In the genomic region with DNA sequence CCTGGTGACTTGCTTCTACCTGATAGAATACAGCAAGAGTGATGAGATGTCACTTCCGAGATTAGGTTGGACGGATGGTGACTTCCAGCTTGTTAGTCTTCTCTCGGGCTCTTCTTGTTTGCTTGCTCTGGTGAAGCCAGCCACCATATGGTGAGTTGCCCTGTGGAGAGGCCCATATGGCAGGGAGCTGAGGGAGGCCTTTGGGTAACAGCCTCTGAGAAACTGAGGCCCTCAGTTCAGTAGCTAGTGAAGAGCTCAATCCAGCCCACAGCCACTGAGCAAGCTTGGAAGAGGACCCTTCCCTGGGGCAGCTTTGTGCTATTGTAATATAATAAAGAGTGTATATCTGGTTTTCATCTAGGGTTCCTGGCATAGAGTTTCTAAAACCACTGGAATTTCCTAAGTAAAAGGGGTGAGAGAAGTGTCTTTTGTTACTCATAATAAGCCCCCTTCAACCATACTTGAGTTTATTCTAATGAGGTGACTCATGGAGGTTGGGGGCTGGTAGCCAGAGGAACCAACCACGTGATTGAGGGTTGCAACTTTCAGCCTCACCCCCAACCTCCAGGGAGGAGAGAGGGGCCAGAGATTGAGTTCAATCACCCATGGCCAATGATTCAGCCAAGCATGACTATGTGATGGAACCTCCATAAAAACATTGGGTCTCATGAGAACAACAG, we compare ENCODE assay signal across 11 cellular contexts. TPM values are rescaled to one million over a fixed set of nuclear protein-coding genes. Genes with fewer than 3 reads are reported as not detected.
DNase-seq lines count a peak whose midpoint lies in the region; ATAC-seq and TF ChIP-seq lines count a peak whose summit lies in the region.
"Had no signal": no experiment of that assay in that cellular context is flagged by ENCODE, and none has a peak within 500 bp of the region (broad histone marks: within the 10 kb centered on the region; RNA-seq: fewer than 3 reads in every experiment).

No MANE protein-coding gene starts in this region.

- H3K4me3 Mint-ChIP-seq in chondrocyte (ENCODE audit: unreplicated experiment) = no peak overlapping the region
- H3K4me3 Mint-ChIP-seq: nephron progenitor cell had no signal

- no peaks in the 10 kb centered on the region for H3F3A ChIP-seq in SK-N-SH (replicated peaks; ENCODE audit: insufficient read depth)

- H3K27me3 Mint-ChIP-seq in chondrocyte (ENCODE audit: low read depth) = no peaks in the 10 kb centered on the region

- H3K9me3 ChIP-seq in SK-N-SH (no peaks in the 10 kb centered on the region), gastroesophageal sphincter (no peaks in the 10 kb centered on the region)

- H3K4me1 ChIP-seq in SK-N-SH (ENCODE audit: control insufficient read depth in 1 of 2, insufficient read depth in 2 of 2, low read depth in 1 of 2, low read length in 1 of 2) (peaks cover 2 to 25% of the 10 kb centered on the region in 2 experiments; a peak in 3 of 4 replicates), gastroesophageal sphincter (peaks cover 0 to 29% (median 1%) of the 10 kb centered on the region in 3 donors)

- no peak overlapping the region for H3K27ac Mint-ChIP-seq in chondrocyte (ENCODE audit: unreplicated experiment)

- H3K4me3 ChIP-seq in SK-N-SH (ENCODE audit: low read depth in 2 of 2, low read length in 1 of 2) (no peak overlapping the region; a peak in 1 of 4 replicates), gastroesophageal sphincter (no peak overlapping the region)

- 79% methylated on average over 4 of the region's 4 CpGs for WGBS in SK-N-SH (ENCODE audit: low lambda C conversion rate)
- 30% methylated on average over 2 of the region's 4 CpGs; no CpG with 5 or more reads in 1 of the 2 donors for WGBS in gastroesophageal sphincter (ENCODE audit: low coverage in 1 of 2), 2 donors

- CTCF ChIA-PET in SK-N-SH (lab: Yijun Ruan, JAX) = interaction anchor here (1.0 kb wide), 1 partner anchor 10 kb away, joined by 3 read pairs; no protein-coding TSS in a partner anchor

- no peaks in the 10 kb centered on the region for H3K36me3 Mint-ChIP-seq in chondrocyte (ENCODE audit: low read depth)

- intact Hi-C loops in posterior cingulate gyrus (cut with DNase I) = no loop called here

- H3K27me3 ChIP-seq in SK-N-SH (ENCODE audit: insufficient read depth) (no peaks in the 10 kb centered on the region), gastroesophageal sphincter (no peaks in the 10 kb centered on the region)

- H3K9ac ChIP-seq in SK-N-SH = no peak overlapping the region

- POLR2A ChIA-PET in SK-N-SH (lab: Yijun Ruan, JAX) = no interaction called here

- H2AFZ ChIP-seq in SK-N-SH (ENCODE audit: low read depth) = 0 out of 2 replicates have a peak overlapping the region, but pooled peaks have one; percentile 33

- no peaks in the 10 kb centered on the region for H4K20me1 ChIP-seq in SK-N-SH (ENCODE audit: insufficient read depth)

- TF ChIP-seq EP300 in SK-N-SH (IDR thresholded peaks at IDR 0.05; ENCODE audit: borderline replicate concordance in 1 of 2, low read depth in 1 of 2, low read length in 1 of 2) (no peak), gastroesophageal sphincter (IDR thresholded peaks at IDR 0.05) (no peak)

- no peaks in the 10 kb centered on the region for H3K9me3 Mint-ChIP-seq in chondrocyte (ENCODE audit: low read depth)

- no peak for TF ChIP-seq CTCF in SK-N-SH (IDR thresholded peaks at IDR 0.05)
- no peak for TF ChIP-seq CTCF in gastroesophageal sphincter (IDR thresholded peaks at IDR 0.05)
- TF ChIP-seq CTCF in chondrocyte (IDR thresholded peaks at IDR 0.05) = no peak

- H3K36me3 ChIP-seq in SK-N-SH (replicated peaks in 1 of 2; ENCODE audit: control insufficient read depth in 1 of 2, insufficient read depth in 2 of 2, low read length in 1 of 2) = no peaks in the 10 kb centered on the region
- no peaks in the 10 kb centered on the region for H3K36me3 ChIP-seq in gastroesophageal sphincter

- TF ChIP-seq RAD21 in SK-N-SH (IDR thresholded peaks at IDR 0.05; ENCODE audit: low read length) = no peak

- H3K79me2 ChIP-seq in SK-N-SH (ENCODE audit: insufficient read depth) = no peaks in the 10 kb centered on the region

- DNase-seq in stimulated activated CD4-positive, alpha-beta T cell treated with anti-CD3 and anti-CD28 coated beads, Interleukin-15, amount 100 ng/mL, for 24 hours = peak; percentile 53
- DNase-seq in stimulated activated CD4-positive, alpha-beta T cell treated with anti-CD3 and anti-CD28 coated beads, Interleukin-2, amount 100 ng/mL, for 48 hours = no peak
- DNase-seq in SK-N-SH (no peak), chondrocyte (ENCODE audit: low spot score) (no peak), posterior cingulate gyrus (no peak), occipital lobe (lab: John Stamatoyannopoulos, UW) (no peak)
- DNase-seq: NCI-H1694 treated with DMSO at 0.1 percent for 48 hours, nephron progenitor cell had no signal

- H3K4me1 Mint-ChIP-seq in chondrocyte (ENCODE audit: low read depth) = peaks cover 22% of the 10 kb centered on the region

- H3K4me2 ChIP-seq in SK-N-SH = peak overlapping the region; percentile 50; the same call in 1 of the 2 replicates

- TF ChIP-seq POLR2A in gastroesophageal sphincter (IDR thresholded peaks at IDR 0.05) = no peak

- ATAC-seq in gastroesophageal sphincter (peak; percentile 17), GM19467 (IDR thresholded peaks at IDR 0.05; ENCODE audit: unreplicated experiment) (no peak)

- H3K27ac ChIP-seq in SK-N-SH (ENCODE audit: low read depth in 2 of 2, low read length in 1 of 2) = peak overlapping the region in 1 of 2 experiments; percentile 72; a peak in 1 of 4 replicates
- H3K27ac ChIP-seq in gastroesophageal sphincter = peak overlapping the region in 1 of 4 donors; percentile 29

- no peaks in the 10 kb centered on the region for H3K9me2 ChIP-seq in SK-N-SH

TF ChIP-seq in SK-N-SH, 30 proteins besides CTCF, POLR2A, EP300 and RAD21:
- peak; percentile 59; the same call in 1 of the 2 replicates for TF ChIP-seq FOSL2 (IDR thresholded peaks at IDR 0.05; ENCODE audit: borderline replicate concordance, low read depth)
- peak; percentile 25; the same call in 1 of the 2 replicates for TF ChIP-seq JUND (IDR thresholded peaks at IDR 0.05)
- TF ChIP-seq, protein P1, sequence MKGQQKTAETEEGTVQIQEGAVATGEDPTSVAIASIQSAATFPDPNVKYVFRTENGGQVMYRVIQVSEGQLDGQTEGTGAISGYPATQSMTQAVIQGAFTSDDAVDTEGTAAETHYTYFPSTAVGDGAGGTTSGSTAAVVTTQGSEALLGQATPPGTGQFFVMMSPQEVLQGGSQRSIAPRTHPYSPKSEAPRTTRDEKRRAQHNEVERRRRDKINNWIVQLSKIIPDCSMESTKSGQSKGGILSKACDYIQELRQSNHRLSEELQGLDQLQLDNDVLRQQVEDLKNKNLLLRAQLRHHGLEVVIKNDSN (IDR thresholded peaks at IDR 0.05; ENCODE audit: borderline replicate concordance, low read depth) = peak; percentile 75; the same call in 1 of the 2 replicates
- peak; percentile 65 for TF ChIP-seq TCF12 (IDR thresholded peaks at IDR 0.05)
- TF ChIP-seq NFIC (IDR thresholded peaks at IDR 0.05; ENCODE audit: borderline replicate concordance) = peak; percentile 34; the same call in 1 of the 2 replicates
- TF ChIP-seq, protein P2, sequence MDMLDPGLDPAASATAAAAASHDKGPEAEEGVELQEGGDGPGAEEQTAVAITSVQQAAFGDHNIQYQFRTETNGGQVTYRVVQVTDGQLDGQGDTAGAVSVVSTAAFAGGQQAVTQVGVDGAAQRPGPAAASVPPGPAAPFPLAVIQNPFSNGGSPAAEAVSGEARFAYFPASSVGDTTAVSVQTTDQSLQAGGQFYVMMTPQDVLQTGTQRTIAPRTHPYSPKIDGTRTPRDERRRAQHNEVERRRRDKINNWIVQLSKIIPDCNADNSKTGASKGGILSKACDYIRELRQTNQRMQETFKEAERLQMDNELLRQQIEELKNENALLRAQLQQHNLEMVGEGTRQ (IDR thresholded peaks at IDR 0.05; ENCODE audit: borderline replicate concordance, low read depth, low read length) = no peak
- TF ChIP-seq RCOR1 (IDR thresholded peaks at IDR 0.05; ENCODE audit: low read length) = no peak
- TF ChIP-seq CHD2 (IDR thresholded peaks at IDR 0.05; ENCODE audit: low read length, partially characterized antibody) = no peak
- TF ChIP-seq, protein P3, sequence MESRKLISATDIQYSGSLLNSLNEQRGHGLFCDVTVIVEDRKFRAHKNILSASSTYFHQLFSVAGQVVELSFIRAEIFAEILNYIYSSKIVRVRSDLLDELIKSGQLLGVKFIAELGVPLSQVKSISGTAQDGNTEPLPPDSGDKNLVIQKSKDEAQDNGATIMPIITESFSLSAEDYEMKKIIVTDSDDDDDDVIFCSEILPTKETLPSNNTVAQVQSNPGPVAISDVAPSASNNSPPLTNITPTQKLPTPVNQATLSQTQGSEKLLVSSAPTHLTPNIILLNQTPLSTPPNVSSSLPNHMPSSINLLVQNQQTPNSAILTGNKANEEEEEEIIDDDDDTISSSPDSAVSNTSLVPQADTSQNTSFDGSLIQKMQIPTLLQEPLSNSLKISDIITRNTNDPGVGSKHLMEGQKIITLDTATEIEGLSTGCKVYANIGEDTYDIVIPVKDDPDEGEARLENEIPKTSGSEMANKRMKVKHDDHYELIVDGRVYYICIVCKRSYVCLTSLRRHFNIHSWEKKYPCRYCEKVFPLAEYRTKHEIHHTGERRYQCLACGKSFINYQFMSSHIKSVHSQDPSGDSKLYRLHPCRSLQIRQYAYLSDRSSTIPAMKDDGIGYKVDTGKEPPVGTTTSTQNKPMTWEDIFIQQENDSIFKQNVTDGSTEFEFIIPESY (IDR thresholded peaks at IDR 0.05; ENCODE audit: borderline replicate concordance, low read depth) = no peak

RNA-seq across cellular contexts. Expression of a gene that starts 8.0 kb away (rescaled TPM):
- polyA plus RNA-seq in SK-N-SH (2012; rRNA removed) = 7.6 and 8.7 TPM in 2 replicates
- polyA plus RNA-seq in SK-N-SH (2012; cell fraction: cytosol; rRNA removed) = 3.3 and 4.5 TPM in 2 replicates
- polyA plus RNA-seq in SK-N-SH (2012; cell fraction: nucleus; rRNA removed) = 36.5 and 41.4 TPM in 2 replicates
- total RNA-seq in gastroesophageal sphincter = 10 to 100 TPM; 16.8 to 33.8 (median 28.3) TPM
- 12.3 to 18.1 TPM (median 12.6 TPM) in 3 replicates for total RNA-seq in chondrocyte
- total RNA-seq in occipital lobe = 7.6 TPM

RNA-seq across cellular contexts. Expression of a gene that starts 27.7 kb away (rescaled TPM):
- 0.18 and 0.19 TPM in 2 replicates for polyA plus RNA-seq in SK-N-SH (2012; rRNA removed)
- polyA plus RNA-seq in SK-N-SH (2012; cell fraction: cytosol; rRNA removed) = 0.08 and 0.12 TPM in 2 replicates
- 0.21 and 0.39 TPM in 2 replicates for polyA plus RNA-seq in SK-N-SH (2012; cell fraction: nucleus; rRNA removed)
- total RNA-seq in gastroesophageal sphincter (100 to 1,000 TPM in 3 of 4 donors, 10 to 100 TPM in 1; 88.9 to 213 (median 165) TPM), chondrocyte (1.6 to 8.8 TPM (median 8.2 TPM) in 3 replicates), occipital lobe (2.3 TPM)
- total RNA-seq: T-helper 1 cell treated with Interleukin-12 subunit alpha and Interleukin-12 subunit beta and Interleukin-4 antibody, amounts not matched to agents 30 ng/mL and 1 ng/mL, for 36 hours had no signal

RNA-seq across cellular contexts. Expression of a gene that starts 59.9 kb away (rescaled TPM):
- not detected in 2 replicates for polyA plus RNA-seq in SK-N-SH (2012; rRNA removed)
- polyA plus RNA-seq in SK-N-SH (2012; cell fraction: cytosol; rRNA removed) = not detected in 2 replicates
- not detected in 2 replicates for polyA plus RNA-seq in SK-N-SH (2012; cell fraction: nucleus; rRNA removed)
- 1 to 10 TPM in 2 of 4 donors, not detected in 2; 2.9 to 5.4 TPM for total RNA-seq in gastroesophageal sphincter
- total RNA-seq in chondrocyte = not detected in 3 replicates
- not detected for total RNA-seq in occipital lobe
- total RNA-seq: T-helper 1 cell treated with Interleukin-12 subunit alpha and Interleukin-12 subunit beta and Interleukin-4 antibody, amounts not matched to agents 30 ng/mL and 1 ng/mL, for 36 hours had no signal
